In genomic region chr1:109396513-109396839, GRCh38 we compare ENCODE assay signal across 9 cellular contexts. TPM values are rescaled to one million over a fixed set of nuclear protein-coding genes. Genes with fewer than 3 reads are reported as not detected.
DNase-seq lines count a peak whose midpoint lies in the region; ATAC-seq and TF ChIP-seq lines count a peak whose summit lies in the region.
"Had no signal": no experiment of that assay in that cellular context is flagged by ENCODE, and none has a peak within 500 bp of the region (broad histone marks: within the 10 kb centered on the region; RNA-seq: fewer than 3 reads in every experiment).

No MANE protein-coding gene starts in this region.

- intact Hi-C loops in gastrocnemius medialis (cut with DNase I; ENCODE audit: low total_unique reads): loop anchor here (2.0 to 10.0 kb wide), 3 partner anchors 34 to 292 kb away; no protein-coding TSS in a partner anchor

- H3K9me3 ChIP-seq in gastrocnemius medialis: no peaks in the 10 kb centered on the region

- DNase-seq in GM23338 (ENCODE audit: low spot score) (no peak), globus pallidus (ENCODE audit: low spot score) (peak; percentile 66), gastrocnemius medialis (no peak), germinal center (ENCODE audit: low spot score) (no peak)

- no peaks in the 10 kb centered on the region for H3K9me3 Mint-ChIP-seq in GM23338
- H3K9me3 Mint-ChIP-seq: stimulated activated naive CD8-positive, alpha-beta T cell treated with anti-CD3 and anti-CD28 coated beads, Interleukin-15, amount 100 ng/mL, for 72 hours had no signal

- peak overlapping the region; percentile 94 for H3K4me3 Mint-ChIP-seq in GM23338

- in situ Hi-C loops in gastrocnemius medialis (cut with MboI; ENCODE audit: low sequenced_read_pairs in 4 of 4): loop anchor here in 2 of 4 donors (5.0 to 10.0 kb wide), 2 partner anchors 112 to 119 kb away; partner anchors contain the start of gene PSRC1 (in 1 of the 2)

- ATAC-seq in GM23338: no peak
- no peak for ATAC-seq in gastrocnemius medialis
- no peak for ATAC-seq in GM18502 (IDR thresholded peaks at IDR 0.05; ENCODE audit: poor library complexity, unreplicated experiment)
- no peak for ATAC-seq in GM21825 (IDR thresholded peaks at IDR 0.05; ENCODE audit: unreplicated experiment)
- ATAC-seq in HG03196 (IDR thresholded peaks at IDR 0.05; ENCODE audit: unreplicated experiment): no peak

- peaks cover 55% of the 10 kb centered on the region for H3K79me2 ChIP-seq in GM23338 (replicated peaks; ENCODE audit: insufficient read depth)

- no peak overlapping the region for H2AFZ ChIP-seq in GM23338

- no peaks in the 10 kb centered on the region for H3K9me2 ChIP-seq in GM23338 (ENCODE audit: insufficient read depth)

- H3K27me3 Mint-ChIP-seq in GM23338 (ENCODE audit: insufficient read depth, low read depth, poor library complexity): peaks cover 15% of the 10 kb centered on the region

- H3K27me3 ChIP-seq in GM23338 (ENCODE audit: insufficient read depth) (no peaks in the 10 kb centered on the region), gastrocnemius medialis (no peaks in the 10 kb centered on the region)

- H4K20me1 ChIP-seq in GM23338 (replicated peaks; ENCODE audit: insufficient read depth): peaks cover 13% of the 10 kb centered on the region

- no peak for TF ChIP-seq POLR2A in gastrocnemius medialis (IDR thresholded peaks at IDR 0.05)

- no peaks in the 10 kb centered on the region; the same call in 2 of the 3 replicates for H3K36me3 Mint-ChIP-seq in GM23338 (ENCODE audit: low read depth)

- TF ChIP-seq CTCF in GM23338 (conservative IDR thresholded peaks at IDR 0.05; ENCODE audit: low read depth in 2 of 2): no peak
- TF ChIP-seq CTCF in WI38 (IDR thresholded peaks at IDR 0.05; ENCODE audit: low read depth, low read length): no peak
- no peak for TF ChIP-seq CTCF in gastrocnemius medialis (IDR thresholded peaks at IDR 0.05 in 4 of 5, conservative IDR thresholded peaks at IDR 0.05 in 1 of 5)

- H3K4me2 ChIP-seq in GM23338: peak overlapping the region; percentile 92

- H3K27ac ChIP-seq in GM23338 (ENCODE audit: low read depth) (0 out of 2 replicates have a peak overlapping the region, but pooled peaks have one; percentile 48), gastrocnemius medialis (peak overlapping the region; percentile 83 to 97 (median 90))

- peak overlapping the region; percentile 71 for H3K4me3 ChIP-seq in GM23338
- peak overlapping the region; percentile 68 for H3K4me3 ChIP-seq in WI38 (ENCODE audit: low read depth, low read length)
- H3K4me3 ChIP-seq in gastrocnemius medialis: peak overlapping the region; percentile 60 to 75 (median 68)

- H3K4me1 Mint-ChIP-seq in GM23338: peaks cover 47% of the 10 kb centered on the region

- H3K36me3 ChIP-seq in GM23338 (ENCODE audit: insufficient read depth) (no peaks in the 10 kb centered on the region), gastrocnemius medialis (no peaks in the 10 kb centered on the region)

- H3K27ac Mint-ChIP-seq in GM23338: no peak overlapping the region

- H3F3A ChIP-seq in GM23338 (replicated peaks; ENCODE audit: low read depth): peaks cover 9% of the 10 kb centered on the region

- peaks cover 31% of the 10 kb centered on the region for H3K4me1 ChIP-seq in GM23338 (ENCODE audit: insufficient read depth)
- H3K4me1 ChIP-seq in gastrocnemius medialis: peaks cover 45 to 74% of the 10 kb centered on the region in 2 donors

TF ChIP-seq in GM23338, 12 proteins besides CTCF, POLR2A, EP300 and RAD21:
- TF ChIP-seq STAT1 (IDR thresholded peaks at IDR 0.05; ENCODE audit: unreplicated experiment) (no peak), POLR2AphosphoS5 (IDR thresholded peaks at IDR 0.05; ENCODE audit: low read depth) (no peak), ETS1 (IDR thresholded peaks at IDR 0.05) (no peak)
- TF ChIP-seq, protein P1, sequence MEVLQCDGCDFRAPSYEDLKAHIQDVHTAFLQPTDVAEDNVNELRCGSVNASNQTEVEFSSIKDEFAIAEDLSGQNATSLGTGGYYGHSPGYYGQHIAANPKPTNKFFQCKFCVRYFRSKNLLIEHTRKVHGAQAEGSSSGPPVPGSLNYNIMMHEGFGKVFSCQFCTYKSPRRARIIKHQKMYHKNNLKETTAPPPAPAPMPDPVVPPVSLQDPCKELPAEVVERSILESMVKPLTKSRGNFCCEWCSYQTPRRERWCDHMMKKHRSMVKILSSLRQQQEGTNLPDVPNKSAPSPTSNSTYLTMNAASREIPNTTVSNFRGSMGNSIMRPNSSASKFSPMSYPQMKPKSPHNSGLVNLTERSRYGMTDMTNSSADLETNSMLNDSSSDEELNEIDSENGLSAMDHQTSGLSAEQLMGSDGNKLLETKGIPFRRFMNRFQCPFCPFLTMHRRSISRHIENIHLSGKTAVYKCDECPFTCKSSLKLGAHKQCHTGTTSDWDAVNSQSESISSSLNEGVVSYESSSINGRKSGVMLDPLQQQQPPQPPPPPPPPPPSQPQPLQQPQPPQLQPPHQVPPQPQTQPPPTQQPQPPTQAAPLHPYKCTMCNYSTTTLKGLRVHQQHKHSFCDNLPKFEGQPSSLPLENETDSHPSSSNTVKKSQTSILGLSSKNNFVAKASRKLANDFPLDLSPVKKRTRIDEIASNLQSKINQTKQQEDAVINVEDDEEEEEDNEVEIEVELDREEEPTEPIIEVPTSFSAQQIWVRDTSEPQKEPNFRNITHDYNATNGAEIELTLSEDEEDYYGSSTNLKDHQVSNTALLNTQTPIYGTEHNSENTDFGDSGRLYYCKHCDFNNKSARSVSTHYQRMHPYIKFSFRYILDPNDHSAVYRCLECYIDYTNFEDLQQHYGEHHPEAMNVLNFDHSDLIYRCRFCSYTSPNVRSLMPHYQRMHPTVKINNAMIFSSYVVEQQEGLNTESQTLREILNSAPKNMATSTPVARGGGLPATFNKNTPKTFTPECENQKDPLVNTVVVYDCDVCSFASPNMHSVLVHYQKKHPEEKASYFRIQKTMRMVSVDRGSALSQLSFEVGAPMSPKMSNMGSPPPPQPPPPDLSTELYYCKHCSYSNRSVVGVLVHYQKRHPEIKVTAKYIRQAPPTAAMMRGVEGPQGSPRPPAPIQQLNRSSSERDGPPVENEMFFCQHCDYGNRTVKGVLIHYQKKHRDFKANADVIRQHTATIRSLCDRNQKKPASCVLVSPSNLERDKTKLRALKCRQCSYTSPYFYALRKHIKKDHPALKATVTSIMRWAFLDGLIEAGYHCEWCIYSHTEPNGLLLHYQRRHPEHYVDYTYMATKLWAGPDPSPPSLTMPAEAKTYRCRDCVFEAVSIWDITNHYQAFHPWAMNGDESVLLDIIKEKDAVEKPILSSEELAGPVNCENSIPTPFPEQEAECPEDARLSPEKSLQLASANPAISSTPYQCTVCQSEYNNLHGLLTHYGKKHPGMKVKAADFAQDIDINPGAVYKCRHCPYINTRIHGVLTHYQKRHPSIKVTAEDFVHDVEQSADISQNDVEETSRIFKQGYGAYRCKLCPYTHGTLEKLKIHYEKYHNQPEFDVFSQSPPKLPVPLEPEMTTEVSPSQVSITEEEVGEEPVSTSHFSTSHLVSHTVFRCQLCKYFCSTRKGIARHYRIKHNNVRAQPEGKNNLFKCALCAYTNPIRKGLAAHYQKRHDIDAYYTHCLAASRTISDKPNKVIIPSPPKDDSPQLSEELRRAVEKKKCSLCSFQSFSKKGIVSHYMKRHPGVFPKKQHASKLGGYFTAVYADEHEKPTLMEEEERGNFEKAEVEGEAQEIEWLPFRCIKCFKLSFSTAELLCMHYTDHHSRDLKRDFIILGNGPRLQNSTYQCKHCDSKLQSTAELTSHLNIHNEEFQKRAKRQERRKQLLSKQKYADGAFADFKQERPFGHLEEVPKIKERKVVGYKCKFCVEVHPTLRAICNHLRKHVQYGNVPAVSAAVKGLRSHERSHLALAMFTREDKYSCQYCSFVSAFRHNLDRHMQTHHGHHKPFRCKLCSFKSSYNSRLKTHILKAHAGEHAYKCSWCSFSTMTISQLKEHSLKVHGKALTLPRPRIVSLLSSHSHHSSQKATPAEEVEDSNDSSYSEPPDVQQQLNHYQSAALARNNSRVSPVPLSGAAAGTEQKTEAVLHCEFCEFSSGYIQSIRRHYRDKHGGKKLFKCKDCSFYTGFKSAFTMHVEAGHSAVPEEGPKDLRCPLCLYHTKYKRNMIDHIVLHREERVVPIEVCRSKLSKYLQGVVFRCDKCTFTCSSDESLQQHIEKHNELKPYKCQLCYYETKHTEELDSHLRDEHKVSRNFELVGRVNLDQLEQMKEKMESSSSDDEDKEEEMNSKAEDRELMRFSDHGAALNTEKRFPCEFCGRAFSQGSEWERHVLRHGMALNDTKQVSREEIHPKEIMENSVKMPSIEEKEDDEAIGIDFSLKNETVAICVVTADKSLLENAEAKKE (CRISPR knock-in tag; IDR thresholded peaks at IDR 0.05): no peak
TF ChIP-seq in GM23338: peak in this region for 0.

RNA-seq across cellular contexts. Expression of gene SORT1, which starts 1.2 kb away (rescaled TPM):
- 51.7 and 55.4 TPM in 2 replicates for total RNA-seq in GM23338 (2014; rRNA removed; shearing (Covaris generic))
- polyA plus RNA-seq in GM23338 (2016; fragmentation: Nextera tagmentation; extraction: Ambion mirVana): 10.3 and 10.9 TPM in 2 replicates
- total RNA-seq in gastrocnemius medialis: 100 to 1,000 TPM in 3 of 4 donors, 10 to 100 TPM in 1; 93.7 to 226 (median 190) TPM

RNA-seq across cellular contexts. Expression of gene PSMA5, which starts 29.8 kb away (rescaled TPM):
- 94.2 and 104 TPM in 2 replicates for total RNA-seq in GM23338 (2014; rRNA removed; shearing (Covaris generic))
- 107 and 126 TPM in 2 replicates for polyA plus RNA-seq in GM23338 (2016; fragmentation: Nextera tagmentation; extraction: Ambion mirVana)
- 10 to 100 TPM; 63.5 to 82.5 (median 78.2) TPM for total RNA-seq in gastrocnemius medialis
